ENCODE assay signal across 27 cellular contexts in the genomic region with DNA sequence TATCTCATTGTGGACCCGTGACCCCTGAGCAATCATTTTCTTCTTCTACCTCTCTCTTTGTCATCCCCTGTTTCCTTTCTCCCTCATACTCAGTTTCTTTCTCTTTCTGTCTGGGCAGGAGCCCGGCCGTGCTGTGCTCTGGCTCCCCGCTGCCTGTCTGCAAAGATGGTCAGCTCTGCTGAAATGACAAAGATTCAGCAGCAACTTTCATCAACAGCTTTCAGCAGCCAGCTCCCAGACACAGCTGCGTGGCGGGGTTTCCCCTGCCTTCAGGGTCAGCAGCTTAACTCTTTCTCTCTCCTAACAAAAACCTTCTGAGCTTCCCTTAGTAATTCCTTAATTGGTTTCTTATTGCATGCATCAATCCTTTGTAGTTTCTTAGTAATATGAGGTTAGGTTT.
A peak's percentile ranks its signal among the peaks of the same experiment; 100 is the strongest.
DNase-seq lines count a peak whose midpoint lies in the region; ATAC-seq, FAIRE-seq and TF ChIP-seq lines count a peak whose summit lies in the region.
"Had no signal": no experiment of that assay in that cellular context is flagged by ENCODE, and none has a peak within 500 bp of the region (broad histone marks: within the 10 kb centered on the region; RNA-seq: fewer than 3 reads in every experiment).

No MANE protein-coding gene starts in this region.

- POLR2A ChIA-PET in GM12878 (lab: Charles Lee): no interaction called here

- H3K27ac ChIP-seq in GM12878 (ENCODE audit: control insufficient read depth, insufficient read depth): no peak overlapping the region
- H3K27ac ChIP-seq: A549, RWPE1, SK-N-MC had no signal

- no peak for TF ChIP-seq EP300 in GM12878 (IDR thresholded peaks at IDR 0.05; ENCODE audit: borderline replicate concordance in 1 of 2, control insufficient read depth in 1 of 2, low read depth in 2 of 2, low read length in 2 of 2)

- SMC1A ChIA-PET in GM12878 (lab: Charles Lee; ENCODE audit: uncharacterized antibody, unreplicated experiment): no interaction called here

- no peak overlapping the region for H3K9ac ChIP-seq in GM12878 (ENCODE audit: control insufficient read depth, insufficient read depth, low read length)

- H3K9me3 Mint-ChIP-seq in progenitor cell of endocrine pancreas (ENCODE audit: low read depth): no peaks in the 10 kb centered on the region
- peaks cover 11% of the 10 kb centered on the region for H3K9me3 Mint-ChIP-seq in activated T-cell treated with anti-CD3 and anti-CD28 coated beads, Interleukin-2, amount 50 U/mL, for 4 hours

- no peaks in the 10 kb centered on the region for H3K27me3 Mint-ChIP-seq in progenitor cell of endocrine pancreas
- H3K27me3 Mint-ChIP-seq in activated T-cell treated with anti-CD3 and anti-CD28 coated beads, Interleukin-2, amount 50 U/mL, for 4 hours (ENCODE audit: low read depth): no peaks in the 10 kb centered on the region
- H3K27me3 Mint-ChIP-seq: B cell, T-helper 17 cell had no signal

- TF ChIP-seq CTCF in GM10266 (IDR thresholded peaks at IDR 0.05; ENCODE audit: control insufficient read depth, insufficient read depth, low read depth, missing control alignments) (no peak), GM12878 (IDR thresholded peaks at IDR 0.05 in 2 of 3, conservative IDR thresholded peaks at IDR 0.05 in 1 of 3; ENCODE audit: control insufficient read depth in 2 of 3, extremely low read depth in 1 of 3, insufficient read depth in 1 of 3, low read depth in 3 of 3, low read length in 3 of 3) (no peak), progenitor cell of endocrine pancreas (IDR thresholded peaks at IDR 0.05; ENCODE audit: unreplicated experiment) (no peak)

- peaks cover 2% of the 10 kb centered on the region for H3K36me3 Mint-ChIP-seq in progenitor cell of endocrine pancreas (ENCODE audit: insufficient read depth)
- no peaks in the 10 kb centered on the region for H3K36me3 Mint-ChIP-seq in activated T-cell treated with anti-CD3 and anti-CD28 coated beads, Interleukin-2, amount 50 U/mL, for 4 hours (ENCODE audit: insufficient read depth)
- H3K36me3 Mint-ChIP-seq: CD14-positive monocyte had no signal

- no peaks in the 10 kb centered on the region for H4K20me1 ChIP-seq in GM12878 (ENCODE audit: control insufficient read depth, insufficient read depth)

- TF ChIP-seq RAD21 in GM12878 (IDR thresholded peaks at IDR 0.05; ENCODE audit: insufficient read depth, low read depth, low read length): peak; percentile 14; the same call in 1 of the 2 replicates

- no peaks in the 10 kb centered on the region for H3K9me3 ChIP-seq in GM12878 (replicated peaks; ENCODE audit: control insufficient read depth, insufficient read depth, low read length)
- H3K9me3 ChIP-seq: A549 had no signal

- no peak overlapping the region for H3K4me3 ChIP-seq in GM12878
- H3K4me3 ChIP-seq: A549, SK-N-MC had no signal

- H3K4me1 Mint-ChIP-seq in progenitor cell of endocrine pancreas (ENCODE audit: low read depth): peaks cover 8% of the 10 kb centered on the region
- no peaks in the 10 kb centered on the region for H3K4me1 Mint-ChIP-seq in activated T-cell treated with anti-CD3 and anti-CD28 coated beads, Interleukin-2, amount 50 U/mL, for 4 hours (ENCODE audit: low read depth)
- H3K4me1 Mint-ChIP-seq: B cell, CD14-positive monocyte, T-helper 17 cell had no signal

- H3K27ac Mint-ChIP-seq in progenitor cell of endocrine pancreas: peak overlapping the region; percentile 26
- H3K27ac Mint-ChIP-seq: B cell, T-helper 17 cell had no signal

- H3K36me3 ChIP-seq in GM12878 (ENCODE audit: control insufficient read depth in 2 of 2, insufficient read depth in 2 of 2, low read length in 1 of 2): no peaks in the 10 kb centered on the region

- peak; percentile 14 for DNase-seq in GM10266 (ENCODE audit: extremely low spot score)
- no peak for DNase-seq in GM12878 (ENCODE audit: low read depth, low spot score)
- no peak for DNase-seq in progenitor cell of endocrine pancreas (ENCODE audit: low spot score, unreplicated experiment)
- no peak for DNase-seq in NCI-H146 treated with DMSO at 0.1 percent for 48 hours (lab: John Stamatoyannopoulos, UW; ENCODE audit: unreplicated experiment)
- DNase-seq in left lobe of liver (ENCODE audit: low spot score): no peak
- DNase-seq in activated T-cell treated with anti-CD3 and anti-CD28 coated beads, Interleukin-2, amount 50 U/mL, for 4 hours: no peak
- DNase-seq: EL, GF-D8, H7, KG1, NCI-H1105, NCI-H146, NCI-H2081, NCI-H2171, NCI-H345, NCI-H524, PC-3, SHP77 treated with DMSO at 0.1 percent for 48 hours, SW 1271, T-helper 17 cell had no signal

- intact Hi-C loops in GM12878 (cut with micrococcal nuclease; ENCODE audit: unreplicated experiment): no loop called here

- no peak overlapping the region for H3K4me3 Mint-ChIP-seq in progenitor cell of endocrine pancreas (ENCODE audit: low read depth)
- no peak overlapping the region for H3K4me3 Mint-ChIP-seq in activated T-cell treated with anti-CD3 and anti-CD28 coated beads, Interleukin-2, amount 50 U/mL, for 4 hours
- H3K4me3 Mint-ChIP-seq: B cell, CD14-positive monocyte, T-helper 17 cell had no signal

- no peaks in the 10 kb centered on the region for H3K4me1 ChIP-seq in GM12878 (ENCODE audit: control insufficient read depth, insufficient read depth, low read length)
- H3K4me1 ChIP-seq: A549 had no signal

- in situ Hi-C loops in GM12878 (cut with MboI): no loop called here

- no peaks in the 10 kb centered on the region for H3K79me2 ChIP-seq in GM12878 (ENCODE audit: control insufficient read depth, insufficient read depth, low read length)

- ATAC-seq in HG02798 (IDR thresholded peaks at IDR 0.05; ENCODE audit: poor library complexity, unreplicated experiment): peak; percentile 56
- 0 out of 3 replicates have a peak, but pooled peaks have one; percentile 16 for ATAC-seq in GM12878
- ATAC-seq in left lobe of liver: no peak
- ATAC-seq in activated T-cell treated with anti-CD3 and anti-CD28 coated beads, Interleukin-2, amount 50 U/mL, for 4 hours: no peak
- ATAC-seq: A549, PC-3, T-helper 17 cell had no signal

- no TSS peak for BruUV-seq in GM12878 (replicated peaks; lab: Mats Ljungman, UMichigan)

- WGBS in GM12878 (ENCODE audit: insufficient coverage, insufficient replicate concordance, low lambda C conversion rate, missing lambda C conversion rate): 58% methylated on average over 6 of the region's 6 CpGs

- FAIRE-seq in GM12878 (lab: Jason Lieb, UNC): no peak
- FAIRE-seq: A549, GM12892 had no signal

- RAD21 ChIA-PET in GM12878 (lab: Charles Lee; ENCODE audit: unreplicated experiment): no interaction called here

- H3K4me2 ChIP-seq in GM12878 (ENCODE audit: control insufficient read depth, insufficient read depth): no peak overlapping the region
- H3K4me2 ChIP-seq: A549 had no signal

- H3K27me3 ChIP-seq in GM12878 (replicated peaks in 1 of 2; ENCODE audit: control insufficient read depth in 2 of 2, insufficient read depth in 2 of 2, low read length in 1 of 2): no peaks in the 10 kb centered on the region

- H2AFZ ChIP-seq in GM12878 (ENCODE audit: control insufficient read depth, low read depth, low read length): no peak overlapping the region

- CTCF ChIA-PET in GM12878 (lab: Yijun Ruan, JAX): no interaction called here

- TF ChIP-seq POLR2A in GM12878 (IDR thresholded peaks at IDR 0.05; ENCODE audit: low read depth, low read length): no peak

TF ChIP-seq in GM12878, 131 proteins besides CTCF, POLR2A, EP300 and RAD21 (continues in another document):
- TF ChIP-seq RELA (IDR thresholded peaks at IDR 0.05; ENCODE audit: borderline replicate concordance, partially characterized antibody): no peak
- TF ChIP-seq, protein P1, sequence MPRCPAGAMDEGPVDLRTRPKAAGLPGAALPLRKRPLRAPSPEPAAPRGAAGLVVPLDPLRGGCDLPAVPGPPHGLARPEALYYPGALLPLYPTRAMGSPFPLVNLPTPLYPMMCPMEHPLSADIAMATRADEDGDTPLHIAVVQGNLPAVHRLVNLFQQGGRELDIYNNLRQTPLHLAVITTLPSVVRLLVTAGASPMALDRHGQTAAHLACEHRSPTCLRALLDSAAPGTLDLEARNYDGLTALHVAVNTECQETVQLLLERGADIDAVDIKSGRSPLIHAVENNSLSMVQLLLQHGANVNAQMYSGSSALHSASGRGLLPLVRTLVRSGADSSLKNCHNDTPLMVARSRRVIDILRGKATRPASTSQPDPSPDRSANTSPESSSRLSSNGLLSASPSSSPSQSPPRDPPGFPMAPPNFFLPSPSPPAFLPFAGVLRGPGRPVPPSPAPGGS (IDR thresholded peaks at IDR 0.05; ENCODE audit: borderline replicate concordance, insufficient read depth, low read depth, low read length, poor library complexity, severe bottlenecking): no peak
- no peak for TF ChIP-seq SP1 (IDR thresholded peaks at IDR 0.05; ENCODE audit: low read depth, low read length)
- TF ChIP-seq, protein P2, sequence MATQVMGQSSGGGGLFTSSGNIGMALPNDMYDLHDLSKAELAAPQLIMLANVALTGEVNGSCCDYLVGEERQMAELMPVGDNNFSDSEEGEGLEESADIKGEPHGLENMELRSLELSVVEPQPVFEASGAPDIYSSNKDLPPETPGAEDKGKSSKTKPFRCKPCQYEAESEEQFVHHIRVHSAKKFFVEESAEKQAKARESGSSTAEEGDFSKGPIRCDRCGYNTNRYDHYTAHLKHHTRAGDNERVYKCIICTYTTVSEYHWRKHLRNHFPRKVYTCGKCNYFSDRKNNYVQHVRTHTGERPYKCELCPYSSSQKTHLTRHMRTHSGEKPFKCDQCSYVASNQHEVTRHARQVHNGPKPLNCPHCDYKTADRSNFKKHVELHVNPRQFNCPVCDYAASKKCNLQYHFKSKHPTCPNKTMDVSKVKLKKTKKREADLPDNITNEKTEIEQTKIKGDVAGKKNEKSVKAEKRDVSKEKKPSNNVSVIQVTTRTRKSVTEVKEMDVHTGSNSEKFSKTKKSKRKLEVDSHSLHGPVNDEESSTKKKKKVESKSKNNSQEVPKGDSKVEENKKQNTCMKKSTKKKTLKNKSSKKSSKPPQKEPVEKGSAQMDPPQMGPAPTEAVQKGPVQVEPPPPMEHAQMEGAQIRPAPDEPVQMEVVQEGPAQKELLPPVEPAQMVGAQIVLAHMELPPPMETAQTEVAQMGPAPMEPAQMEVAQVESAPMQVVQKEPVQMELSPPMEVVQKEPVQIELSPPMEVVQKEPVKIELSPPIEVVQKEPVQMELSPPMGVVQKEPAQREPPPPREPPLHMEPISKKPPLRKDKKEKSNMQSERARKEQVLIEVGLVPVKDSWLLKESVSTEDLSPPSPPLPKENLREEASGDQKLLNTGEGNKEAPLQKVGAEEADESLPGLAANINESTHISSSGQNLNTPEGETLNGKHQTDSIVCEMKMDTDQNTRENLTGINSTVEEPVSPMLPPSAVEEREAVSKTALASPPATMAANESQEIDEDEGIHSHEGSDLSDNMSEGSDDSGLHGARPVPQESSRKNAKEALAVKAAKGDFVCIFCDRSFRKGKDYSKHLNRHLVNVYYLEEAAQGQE (IDR thresholded peaks at IDR 0.05; ENCODE audit: low read depth, low read length): no peak
- 0 out of 2 replicates have a peak, but pooled peaks have one; percentile 68 for TF ChIP-seq TARDBP (IDR thresholded peaks at IDR 0.05; ENCODE audit: borderline replicate concordance)
- TF ChIP-seq ZNF274 (IDR thresholded peaks at IDR 0.05; ENCODE audit: insufficient read depth, insufficient read length): no peak

Comparison
In these comparisons a context has a peak if more than half of its experiments do, and no peak if none do; other contexts are left out.
1. ATAC-seq: peak in HG02798 (single experiment) and GM12878 (single experiment); none in left lobe of liver (single experiment) and activated T-cell treated with anti-CD3 and anti-CD28 coated beads, Interleukin-2, amount 50 U/mL, for 4 hours (0 of 2).